Comparison of ENCODE assay signal across 14 cellular contexts in the genomic region with DNA sequence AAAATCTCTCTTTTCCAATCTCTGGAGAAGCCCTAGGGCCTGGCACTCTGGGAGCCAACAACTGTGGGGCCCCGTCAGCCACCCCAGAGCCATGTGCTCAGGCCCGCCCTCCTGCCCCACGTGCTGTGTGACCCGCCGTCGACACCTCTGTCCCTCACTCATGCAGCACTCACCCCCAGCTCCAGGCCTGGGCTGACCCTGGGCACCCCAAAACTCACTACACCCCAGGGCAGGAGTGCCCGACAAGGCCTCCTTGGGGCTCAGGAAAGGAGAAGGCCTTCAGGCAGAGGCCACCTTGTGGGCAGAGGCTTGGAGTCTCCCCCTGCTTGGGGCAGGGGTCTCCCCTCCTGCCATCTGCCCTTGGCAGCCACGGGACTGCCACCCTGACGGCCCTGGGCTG. TPM values are rescaled to one million over a fixed set of nuclear protein-coding genes. Genes with fewer than 3 reads are reported as not detected.
DNase-seq lines count a peak whose midpoint lies in the region; ATAC-seq lines count a peak whose summit lies in the region.
"Had no signal": no experiment of that assay in that cellular context is flagged by ENCODE, and none has a peak within 500 bp of the region (broad histone marks: within the 10 kb centered on the region; RNA-seq: fewer than 3 reads in every experiment).

No MANE protein-coding gene starts in this region.

- peaks cover 2% of the 10 kb centered on the region for H3K27me3 Mint-ChIP-seq in activated T-cell treated with anti-CD3 and anti-CD28 coated beads, Interleukin-2, amount 50 U/mL, for 24 hours
- peaks cover 2% of the 10 kb centered on the region in 2 donors for H3K27me3 Mint-ChIP-seq in T-cell
- peaks cover 23% of the 10 kb centered on the region for H3K27me3 Mint-ChIP-seq in stimulated activated memory B cell treated with anti-CD40 and anti-IgM and Interleukin-4, amounts not matched to agents 10 μg/mL and 1 μg/mL and 100 μg/mL, for 72 hours

- peak overlapping the region; percentile 50 for H3K4me3 ChIP-seq in iPS-15b (ENCODE audit: low read depth, low read length)

- no peaks in the 10 kb centered on the region for H3K4me1 ChIP-seq in iPS-15b (ENCODE audit: control insufficient read depth, insufficient read depth, low read length)

- H3K27ac Mint-ChIP-seq in activated T-cell treated with anti-CD3 and anti-CD28 coated beads, Interleukin-2, amount 50 U/mL, for 24 hours = peak overlapping the region; percentile 61
- no peak overlapping the region for H3K27ac Mint-ChIP-seq in T-cell
- peak overlapping the region; percentile 71 for H3K27ac Mint-ChIP-seq in stimulated activated memory B cell treated with anti-CD40 and anti-IgM and Interleukin-4, amounts not matched to agents 10 μg/mL and 1 μg/mL and 100 μg/mL, for 72 hours

- no peaks in the 10 kb centered on the region for H3K9me3 Mint-ChIP-seq in activated T-cell treated with anti-CD3 and anti-CD28 coated beads, Interleukin-2, amount 50 U/mL, for 24 hours
- no peaks in the 10 kb centered on the region for H3K9me3 Mint-ChIP-seq in T-cell
- no peaks in the 10 kb centered on the region for H3K9me3 Mint-ChIP-seq in stimulated activated memory B cell treated with anti-CD40 and anti-IgM and Interleukin-4, amounts not matched to agents 10 μg/mL and 1 μg/mL and 100 μg/mL, for 72 hours

- peaks cover 20% of the 10 kb centered on the region for H3K4me1 Mint-ChIP-seq in activated T-cell treated with anti-CD3 and anti-CD28 coated beads, Interleukin-2, amount 50 U/mL, for 24 hours (ENCODE audit: low read depth)
- H3K4me1 Mint-ChIP-seq in T-cell = peaks cover 0 to 17% (median 14%) of the 10 kb centered on the region in 3 donors
- peaks cover 66% of the 10 kb centered on the region for H3K4me1 Mint-ChIP-seq in stimulated activated memory B cell treated with anti-CD40 and anti-IgM and Interleukin-4, amounts not matched to agents 10 μg/mL and 1 μg/mL and 100 μg/mL, for 72 hours

- CTCF ChIA-PET in T-cell (lab: Charles Lee) = no interaction called here

- no peaks in the 10 kb centered on the region for H3K36me3 Mint-ChIP-seq in activated T-cell treated with anti-CD3 and anti-CD28 coated beads, Interleukin-2, amount 50 U/mL, for 24 hours (ENCODE audit: low read depth)
- H3K36me3 Mint-ChIP-seq in T-cell = no peaks in the 10 kb centered on the region
- no peaks in the 10 kb centered on the region for H3K36me3 Mint-ChIP-seq in stimulated activated memory B cell treated with anti-CD40 and anti-IgM and Interleukin-4, amounts not matched to agents 10 μg/mL and 1 μg/mL and 100 μg/mL, for 72 hours

- ATAC-seq in T-cell (replicated peaks in 1 of 4) (no peak), GM21515 (IDR thresholded peaks at IDR 0.05; ENCODE audit: unreplicated experiment) (no peak), HG03439 (IDR thresholded peaks at IDR 0.05; ENCODE audit: unreplicated experiment) (no peak)
- ATAC-seq in stimulated activated memory B cell treated with anti-CD40 and anti-IgM and Interleukin-4, amounts not matched to agents 10 μg/mL and 1 μg/mL and 100 μg/mL, for 72 hours = no peak

- no peaks in the 10 kb centered on the region for H3K27me3 ChIP-seq in iPS-15b (ENCODE audit: control insufficient read depth, insufficient read depth, low read length)

- H3K4me3 Mint-ChIP-seq in activated T-cell treated with anti-CD3 and anti-CD28 coated beads, Interleukin-2, amount 50 U/mL, for 24 hours = peak overlapping the region; percentile 67
- H3K4me3 Mint-ChIP-seq in T-cell = peak overlapping the region; percentile 31 to 55 (median 41)
- peak overlapping the region; percentile 74 for H3K4me3 Mint-ChIP-seq in stimulated activated memory B cell treated with anti-CD40 and anti-IgM and Interleukin-4, amounts not matched to agents 10 μg/mL and 1 μg/mL and 100 μg/mL, for 72 hours

- POLR2A ChIA-PET in T-cell (lab: Charles Lee) = no interaction called here

- peaks cover 11% of the 10 kb centered on the region for H3K36me3 ChIP-seq in iPS-15b (ENCODE audit: control insufficient read depth, insufficient read depth, low read length)
- H3K36me3 ChIP-seq: tibial artery had no signal

- H3K9me3 ChIP-seq in iPS-15b (ENCODE audit: control insufficient read depth, insufficient read depth, low read length) = no peaks in the 10 kb centered on the region
- H3K9me3 ChIP-seq: tibial artery had no signal

- H3K9ac ChIP-seq in iPS-15b (ENCODE audit: low read depth, low read length) = no peak overlapping the region

- no peak for DNase-seq in activated T-cell treated with anti-CD3 and anti-CD28 coated beads, Interleukin-2, amount 50 U/mL, for 24 hours
- DNase-seq in activated T-cell treated with anti-CD3 and anti-CD28 coated beads, Interleukin-2, amount 50 U/mL, for 1 hour = no peak
- DNase-seq in T-cell (no peak), NOMO-1 treated with dmso at 0.1 percent for 144 hours (lab: John Stamatoyannopoulos, UW; ENCODE audit: unreplicated experiment) (no peak)
- DNase-seq: activated CD4-positive, alpha-beta T cell treated with anti-CD3 and anti-CD28 coated beads for 4 hours; islet precursor cell; NCI-H187; NCI-H82; tibial artery had no signal

RNA-seq across cellular contexts. Expression of gene MYL5, which starts 5.7 kb away (rescaled TPM):
- 10 to 100 TPM; 21.1 to 26.3 (median 21.9) TPM for total RNA-seq in T-cell

RNA-seq across cellular contexts. Expression of gene ATP5ME, which starts 6.0 kb away (rescaled TPM):
- 100 to 1,000 TPM in 4 of 5 donors, 10 to 100 TPM in 1; 92.4 to 158 (median 145) TPM for total RNA-seq in T-cell

RNA-seq across cellular contexts. Expression of gene SLC49A3, which starts 8.9 kb away (rescaled TPM):
- total RNA-seq in T-cell = 1 to 10 TPM in 4 of 5 donors, under 1 TPM in 1; 0.53 to 2.7 (median 1.4) TPM
- total RNA-seq: myocyte had no signal

RNA-seq across cellular contexts. Expression of gene PCGF3, which starts 25.5 kb away (rescaled TPM):
- total RNA-seq in T-cell = 10 to 100 TPM; 47.0 to 76.9 (median 51.1) TPM

RNA-seq across cellular contexts. Expression of gene PDE6B, which starts 54.7 kb away (rescaled TPM):
- 10 to 100 TPM; 14.2 to 21.7 (median 19.8) TPM for total RNA-seq in T-cell

Comparison
In these comparisons a context has a peak if more than half of its experiments do, and no peak if none do; other contexts are left out.
1. H3K27ac Mint-ChIP-seq: peak in activated T-cell treated with anti-CD3 and anti-CD28 coated beads, Interleukin-2, amount 50 U/mL, for 24 hours (single experiment) and stimulated activated memory B cell treated with anti-CD40 and anti-IgM and Interleukin-4, amounts not matched to agents 10 μg/mL and 1 μg/mL and 100 μg/mL, for 72 hours (single experiment); none in T-cell (0 of 2).
2. Peak in every context shown above with its lines, with median percentiles within 50 percentile points of each other: H3K4me3 Mint-ChIP-seq.